In the genomic region with DNA sequence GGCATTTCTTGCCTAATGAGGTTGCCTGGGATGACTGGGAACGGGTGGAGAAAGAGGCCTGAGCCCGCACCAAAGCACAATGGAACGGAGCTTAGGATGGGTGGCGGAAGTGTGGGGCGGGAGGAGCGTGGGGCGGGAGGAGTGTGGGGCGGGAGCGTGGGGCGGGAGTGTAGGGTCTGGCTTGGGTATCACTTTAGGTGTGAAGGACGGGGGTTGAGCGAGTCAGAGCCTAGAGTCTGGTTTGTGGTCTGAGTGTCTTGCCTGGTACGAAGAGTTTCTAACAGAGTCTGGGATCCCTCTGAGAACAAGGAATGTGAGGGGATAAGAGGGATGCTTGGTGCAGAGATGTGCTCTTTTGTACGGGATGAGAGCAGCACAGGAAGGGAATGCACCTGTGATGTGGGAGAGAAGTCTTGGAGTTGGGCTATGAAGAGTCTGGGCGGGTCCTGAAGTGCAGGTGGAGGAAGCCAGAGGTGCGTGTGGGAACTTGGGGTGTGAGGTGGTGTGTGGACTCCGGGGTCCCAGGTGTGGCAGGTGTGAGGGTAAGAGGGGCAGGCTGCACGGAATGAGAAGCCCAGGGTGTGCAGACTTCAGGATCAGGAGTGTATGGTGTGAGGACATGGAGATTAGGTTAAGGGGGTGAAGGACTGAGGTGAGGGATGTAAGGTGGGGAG, we compare ENCODE assay signal across 16 cellular contexts. TPM values are rescaled to one million over a fixed set of nuclear protein-coding genes. Genes with fewer than 3 reads are reported as not detected.
DNase-seq lines count a peak whose midpoint lies in the region; ATAC-seq and TF ChIP-seq lines count a peak whose summit lies in the region.
"Had no signal": no experiment of that assay in that cellular context is flagged by ENCODE, and none has a peak within 500 bp of the region (broad histone marks: within the 10 kb centered on the region; RNA-seq: fewer than 3 reads in every experiment).

No MANE protein-coding gene starts in this region.

- TF ChIP-seq CTCF in type B pancreatic cell (conservative IDR thresholded peaks at IDR 0.05), result no peak

- no peak overlapping the region for H3K4me2 ChIP-seq in mesendoderm (ENCODE audit: low read length)

- H3K79me1 ChIP-seq in mesendoderm (ENCODE audit: low read length), result no peaks in the 10 kb centered on the region

- H3K27ac Mint-ChIP-seq in activated T-helper 17 cell treated with anti-CD3 and anti-CD28 coated beads, Interleukin-2, amount 50 U/mL, for 72 hours, result peak overlapping the region; percentile 53
- H3K27ac Mint-ChIP-seq in type B pancreatic cell, result no peak overlapping the region

- peak overlapping the region; percentile 66 for H3K4me3 Mint-ChIP-seq in activated T-helper 17 cell treated with anti-CD3 and anti-CD28 coated beads, Interleukin-2, amount 50 U/mL, for 72 hours
- peak overlapping the region; percentile 73 for H3K4me3 Mint-ChIP-seq in type B pancreatic cell

- ATAC-seq in Right ventricle myocardium superior (ENCODE audit: poor library complexity) (no peak), left cardiac atrium (no peak), GM21390 (IDR thresholded peaks at IDR 0.05; ENCODE audit: unreplicated experiment) (no peak), GM21515 (IDR thresholded peaks at IDR 0.05; ENCODE audit: unreplicated experiment) (no peak)
- no peak for ATAC-seq in activated T-helper 17 cell treated with anti-CD3 and anti-CD28 coated beads, Interleukin-2, amount 50 U/mL, for 72 hours (replicated peaks)

- intact Hi-C loops in Right ventricle myocardium superior (cut with DNase I), result no loop called here
- intact Hi-C loops in left cardiac atrium (cut with DNase I), result loop anchor here in 1 of 2 donors (2.0 kb wide), 1 partner anchor 37 kb away; a partner anchor contains a TSS

- no peak overlapping the region for H3K4me3 ChIP-seq in mesendoderm (ENCODE audit: low read length)
- H3K4me3 ChIP-seq: prostate gland, testis had no signal

- no peaks in the 10 kb centered on the region for H3K9me3 Mint-ChIP-seq in activated T-helper 17 cell treated with anti-CD3 and anti-CD28 coated beads, Interleukin-2, amount 50 U/mL, for 72 hours
- no peaks in the 10 kb centered on the region for H3K9me3 Mint-ChIP-seq in type B pancreatic cell

- no peak overlapping the region for H3K56ac ChIP-seq in mesendoderm (ENCODE audit: low read length)

- no peak overlapping the region for H4K8ac ChIP-seq in mesendoderm (ENCODE audit: low read depth, low read length)

- no peak overlapping the region for H3K4ac ChIP-seq in mesendoderm (ENCODE audit: low read depth, low read length)

- no peaks in the 10 kb centered on the region for H3K36me3 Mint-ChIP-seq in activated T-helper 17 cell treated with anti-CD3 and anti-CD28 coated beads, Interleukin-2, amount 50 U/mL, for 72 hours (ENCODE audit: low read depth)
- no peaks in the 10 kb centered on the region for H3K36me3 Mint-ChIP-seq in type B pancreatic cell

- H3K27ac ChIP-seq in mesendoderm (ENCODE audit: low read depth, low read length), result no peak overlapping the region
- H3K27ac ChIP-seq: prostate gland, testis had no signal

- DNase-seq in Right ventricle myocardium superior (peak; percentile 15), left cardiac atrium (no peak), mesendoderm (peak; percentile 25), type B pancreatic cell (ENCODE audit: extremely low spot score, unreplicated experiment) (no peak), COR-L47 (lab: John Stamatoyannopoulos, UW) (no peak)
- DNase-seq: AML-193; midbrain; NCI-H2029; stimulated activated CD4-positive, alpha-beta T cell treated with anti-CD3 and anti-CD28 coated beads, Interleukin-12 subunit alpha, Interleukin-12 subunit beta, amount 100 ng/mL, for 4 hours; testis had no signal

- H2BK120ac ChIP-seq in mesendoderm (ENCODE audit: low read depth, low read length), result no peak overlapping the region

- no peak overlapping the region for H2BK5ac ChIP-seq in mesendoderm (ENCODE audit: low read length)

- no peak overlapping the region for H3K18ac ChIP-seq in mesendoderm (ENCODE audit: low read length)

- no peak overlapping the region for H3K23ac ChIP-seq in mesendoderm (ENCODE audit: low read length)

- no peaks in the 10 kb centered on the region for H3K79me2 ChIP-seq in mesendoderm (ENCODE audit: control insufficient read depth, insufficient read depth, low read length)

- H2AK5ac ChIP-seq in mesendoderm (ENCODE audit: low read length), result no peak overlapping the region

- WGBS in mesendoderm (ENCODE audit: extremely low coverage, insufficient coverage, low lambda C conversion rate), result no CpG with 5 or more reads among the region's 18 CpGs

- H3K4me1 Mint-ChIP-seq in activated T-helper 17 cell treated with anti-CD3 and anti-CD28 coated beads, Interleukin-2, amount 50 U/mL, for 72 hours, result peaks cover 17% of the 10 kb centered on the region
- peaks cover 12% of the 10 kb centered on the region for H3K4me1 Mint-ChIP-seq in type B pancreatic cell (ENCODE audit: unreplicated experiment)

- H3K36me3 ChIP-seq in mesendoderm (ENCODE audit: control insufficient read depth, insufficient read depth, low read length), result no peaks in the 10 kb centered on the region
- H3K36me3 ChIP-seq: prostate gland had no signal

- no peaks in the 10 kb centered on the region for H3K27me3 ChIP-seq in mesendoderm (ENCODE audit: insufficient read depth, low read length, poor library complexity)
- H3K27me3 ChIP-seq: testis had no signal

- H3K27me3 Mint-ChIP-seq in activated T-helper 17 cell treated with anti-CD3 and anti-CD28 coated beads, Interleukin-2, amount 50 U/mL, for 72 hours, result no peaks in the 10 kb centered on the region
- H3K27me3 Mint-ChIP-seq in type B pancreatic cell, result peaks cover 32% of the 10 kb centered on the region

- H2BK15ac ChIP-seq in mesendoderm (replicated peaks; ENCODE audit: low read depth), result no peak overlapping the region

- H3K4me1 ChIP-seq in mesendoderm (ENCODE audit: control insufficient read depth, low read depth, low read length), result no peaks in the 10 kb centered on the region
- H3K4me1 ChIP-seq: prostate gland had no signal

- H3K9ac ChIP-seq in mesendoderm (ENCODE audit: low read length), result no peak overlapping the region

- no peak overlapping the region for H4K5ac ChIP-seq in mesendoderm (ENCODE audit: low read length)

RNA-seq across cellular contexts. Expression of a gene that starts 1.2 kb away (rescaled TPM):
- total RNA-seq in Right ventricle myocardium superior (not detected), left cardiac atrium (not detected), type B pancreatic cell (ENCODE audit: low replicate concordance) (not detected in 2 replicates)
- total RNA-seq in activated T-helper 17 cell treated with anti-CD3 and anti-CD28 coated beads, Interleukin-2, amount 50 U/mL, for 72 hours, result 1 to 10 TPM in 1 of 2 donors, under 1 TPM in 1; 0.65 to 2.3 TPM
- polyA plus RNA-seq in mesendoderm (2013, experiment 1 of 2), result 0.21 TPM
- 0.22 TPM for polyA plus RNA-seq in mesendoderm (2013, experiment 2 of 2)
- total RNA-seq: M059J had no signal

RNA-seq across cellular contexts. Expression of a gene that starts 15.8 kb away (rescaled TPM):
- total RNA-seq in Right ventricle myocardium superior, result not detected
- total RNA-seq in left cardiac atrium, result under 1 TPM in 1 of 2 donors, not detected in 1; 0.15 TPM
- 1 to 10 TPM; 4.2 to 4.4 TPM for total RNA-seq in activated T-helper 17 cell treated with anti-CD3 and anti-CD28 coated beads, Interleukin-2, amount 50 U/mL, for 72 hours
- 0.07 TPM for polyA plus RNA-seq in mesendoderm (2013, experiment 1 of 2)
- 0.04 TPM for polyA plus RNA-seq in mesendoderm (2013, experiment 2 of 2)
- 0.10 TPM in 1 of 2 replicates, not detected in the other for total RNA-seq in type B pancreatic cell (ENCODE audit: low replicate concordance)
- total RNA-seq: glomerular endothelial cell had no signal

RNA-seq across cellular contexts. Expression of a gene that starts 16.7 kb away (rescaled TPM):
- total RNA-seq in Right ventricle myocardium superior (402 TPM), left cardiac atrium (100 to 1,000 TPM; 201 to 269 TPM), type B pancreatic cell (ENCODE audit: low replicate concordance) (68.4 and 94.5 TPM in 2 replicates)
- 10 to 100 TPM; 57.3 to 62.8 TPM for total RNA-seq in activated T-helper 17 cell treated with anti-CD3 and anti-CD28 coated beads, Interleukin-2, amount 50 U/mL, for 72 hours
- 11.7 TPM for polyA plus RNA-seq in mesendoderm (2013, experiment 1 of 2)
- polyA plus RNA-seq in mesendoderm (2013, experiment 2 of 2), result 11.4 TPM

RNA-seq across cellular contexts. Expression of a gene that starts 21.1 kb away (rescaled TPM):
- total RNA-seq in Right ventricle myocardium superior (36.0 TPM), left cardiac atrium (10 to 100 TPM; 31.6 to 35.3 TPM), type B pancreatic cell (ENCODE audit: low replicate concordance) (88.1 and 96.9 TPM in 2 replicates)
- 10 to 100 TPM; 72.3 to 86.2 TPM for total RNA-seq in activated T-helper 17 cell treated with anti-CD3 and anti-CD28 coated beads, Interleukin-2, amount 50 U/mL, for 72 hours
- 28.8 TPM for polyA plus RNA-seq in mesendoderm (2013, experiment 1 of 2)
- 29.1 TPM for polyA plus RNA-seq in mesendoderm (2013, experiment 2 of 2)

RNA-seq across cellular contexts. Expression of a gene that starts 31.7 kb away (rescaled TPM):
- total RNA-seq in Right ventricle myocardium superior (11.8 TPM), left cardiac atrium (10 to 100 TPM; 27.9 to 67.1 TPM), type B pancreatic cell (ENCODE audit: low replicate concordance) (5.8 and 6.1 TPM in 2 replicates)
- 10 to 100 TPM; 73.0 to 74.0 TPM for total RNA-seq in activated T-helper 17 cell treated with anti-CD3 and anti-CD28 coated beads, Interleukin-2, amount 50 U/mL, for 72 hours
- 0.24 TPM for polyA plus RNA-seq in mesendoderm (2013, experiment 1 of 2)
- polyA plus RNA-seq in mesendoderm (2013, experiment 2 of 2), result 0.28 TPM

Comparison
In these comparisons a context has a peak if more than half of its experiments do, and no peak if none do; other contexts are left out.
1. DNase-seq: peak in Right ventricle myocardium superior (single experiment) and mesendoderm (single experiment); none in left cardiac atrium (single experiment), type B pancreatic cell (single experiment) and COR-L47 (single experiment).